Comparison of ENCODE assay signal across 25 cellular contexts in genomic region chr11:69304686-69305085, GRCh38. TPM values are rescaled to one million over a fixed set of nuclear protein-coding genes. Genes with fewer than 3 reads are reported as not detected.
"Had no signal": no experiment of that assay in that cellular context is flagged by ENCODE, and none has a peak within 500 bp of the region (broad histone marks: within the 10 kb centered on the region; RNA-seq: fewer than 3 reads in every experiment).

No MANE protein-coding gene starts in this region.

- DNase-seq: activated CD4-positive, alpha-beta memory T cell treated with anti-CD3 and anti-CD28 coated beads, Interleukin-2, amount 10 ng/mL, durations not matched to agents 7 days and 5 days; activated CD4-positive, alpha-beta T cell treated with anti-CD3 and anti-CD28 coated beads for 36 hours; activated CD4-positive, alpha-beta T cell treated with anti-CD3 and anti-CD28 coated beads, Interleukin-2, amount 50 U/mL, for 1 hour; activated CD4-positive, CD25-positive, alpha-beta regulatory T cell; activated gamma-delta T cell; activated naive CD4-positive, alpha-beta T cell treated with anti-CD3 and anti-CD28 coated beads for 36 hours; activated T-cell treated with anti-CD3 and anti-CD28 coated beads for 4 hours; activated T-cell treated with anti-CD3 and anti-CD28 coated beads, Interleukin-2, amount 50 U/mL, for 48 hours; amygdala; Kasumi-1; NCI-H1092 treated with DMSO at 0.1 percent for 48 hours; NCI-H1417 treated with DMSO at 0.1 percent for 48 hours; NCI-H1694; NCI-H2029; NCI-H2107; NCI-H2171 treated with DMSO at 0.1 percent for 48 hours; NCI-H345; NCI-H510A; NCI-H526 treated with DMSO at 0.1 percent for 48 hours; SK-N-SH; T-helper 1 cell had no signal

- H3K4me2 ChIP-seq: SK-N-SH had no signal

- H3K27ac ChIP-seq: VCaP had no signal

- H3K9ac ChIP-seq: SK-N-SH had no signal

- H3K9me2 ChIP-seq: SK-N-SH had no signal

- H3K9me3 ChIP-seq: SK-N-SH had no signal

- ATAC-seq: activated CD4-positive, alpha-beta T cell treated with anti-CD3 and anti-CD28 coated beads for 36 hours; activated T-helper 17 cell treated with anti-CD3 and anti-CD28 coated beads, Interleukin-2, amount 50 U/mL, for 72 hours had no signal

RNA-seq across cellular contexts. Expression of gene MYEOV, which starts 10.7 kb away (rescaled TPM):
- total RNA-seq: activated CD4-positive, alpha-beta memory T cell treated with anti-CD3 and anti-CD28 coated beads, Interleukin-2, amount 10 ng/mL, durations not matched to agents 7 days and 5 days; activated CD4-positive, alpha-beta T cell treated with anti-CD3 and anti-CD28 coated beads for 36 hours; astrocyte; T-helper 2 cell treated with Interferon-gamma antibody and Interleukin-4, amounts not matched to agents 100 ng/mL and 5 ng/mL, for 36 hours had no signal
